Comparison of ENCODE assay signal across 3 cellular contexts in genomic region chr10:34413920-34414319, GRCh38.
TF ChIP-seq lines count a peak whose summit lies in the region.

No MANE protein-coding gene starts in this region.

TF ChIP-seq in A549, 52 proteins besides CTCF, POLR2A, EP300 and RAD21 (continued from another document):
- TF ChIP-seq HMGXB4 (CRISPR knock-in tag; IDR thresholded peaks at IDR 0.05; ENCODE audit: borderline replicate concordance) (no peak), CHD4 (IDR thresholded peaks at IDR 0.05; ENCODE audit: borderline replicate concordance) (0 out of 2 replicates have a peak, but pooled peaks have one; percentile 26), CBX8 (IDR thresholded peaks at IDR 0.05) (no peak)
TF ChIP-seq in A549: peak in this region for 3.

TF ChIP-seq in GM23338, 12 proteins besides CTCF, POLR2A, EP300 and RAD21 (continued from another document):
- TF ChIP-seq, protein P1, sequence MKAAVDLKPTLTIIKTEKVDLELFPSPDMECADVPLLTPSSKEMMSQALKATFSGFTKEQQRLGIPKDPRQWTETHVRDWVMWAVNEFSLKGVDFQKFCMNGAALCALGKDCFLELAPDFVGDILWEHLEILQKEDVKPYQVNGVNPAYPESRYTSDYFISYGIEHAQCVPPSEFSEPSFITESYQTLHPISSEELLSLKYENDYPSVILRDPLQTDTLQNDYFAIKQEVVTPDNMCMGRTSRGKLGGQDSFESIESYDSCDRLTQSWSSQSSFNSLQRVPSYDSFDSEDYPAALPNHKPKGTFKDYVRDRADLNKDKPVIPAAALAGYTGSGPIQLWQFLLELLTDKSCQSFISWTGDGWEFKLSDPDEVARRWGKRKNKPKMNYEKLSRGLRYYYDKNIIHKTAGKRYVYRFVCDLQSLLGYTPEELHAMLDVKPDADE (IDR thresholded peaks at IDR 0.05): no peak
- no peak for TF ChIP-seq ZNF462 (CRISPR knock-in tag; IDR thresholded peaks at IDR 0.05)
TF ChIP-seq in GM23338: peak in this region for 0.

TF ChIP-seq in GM12878, 131 proteins besides CTCF, POLR2A, EP300 and RAD21:
- TF ChIP-seq, protein P2, sequence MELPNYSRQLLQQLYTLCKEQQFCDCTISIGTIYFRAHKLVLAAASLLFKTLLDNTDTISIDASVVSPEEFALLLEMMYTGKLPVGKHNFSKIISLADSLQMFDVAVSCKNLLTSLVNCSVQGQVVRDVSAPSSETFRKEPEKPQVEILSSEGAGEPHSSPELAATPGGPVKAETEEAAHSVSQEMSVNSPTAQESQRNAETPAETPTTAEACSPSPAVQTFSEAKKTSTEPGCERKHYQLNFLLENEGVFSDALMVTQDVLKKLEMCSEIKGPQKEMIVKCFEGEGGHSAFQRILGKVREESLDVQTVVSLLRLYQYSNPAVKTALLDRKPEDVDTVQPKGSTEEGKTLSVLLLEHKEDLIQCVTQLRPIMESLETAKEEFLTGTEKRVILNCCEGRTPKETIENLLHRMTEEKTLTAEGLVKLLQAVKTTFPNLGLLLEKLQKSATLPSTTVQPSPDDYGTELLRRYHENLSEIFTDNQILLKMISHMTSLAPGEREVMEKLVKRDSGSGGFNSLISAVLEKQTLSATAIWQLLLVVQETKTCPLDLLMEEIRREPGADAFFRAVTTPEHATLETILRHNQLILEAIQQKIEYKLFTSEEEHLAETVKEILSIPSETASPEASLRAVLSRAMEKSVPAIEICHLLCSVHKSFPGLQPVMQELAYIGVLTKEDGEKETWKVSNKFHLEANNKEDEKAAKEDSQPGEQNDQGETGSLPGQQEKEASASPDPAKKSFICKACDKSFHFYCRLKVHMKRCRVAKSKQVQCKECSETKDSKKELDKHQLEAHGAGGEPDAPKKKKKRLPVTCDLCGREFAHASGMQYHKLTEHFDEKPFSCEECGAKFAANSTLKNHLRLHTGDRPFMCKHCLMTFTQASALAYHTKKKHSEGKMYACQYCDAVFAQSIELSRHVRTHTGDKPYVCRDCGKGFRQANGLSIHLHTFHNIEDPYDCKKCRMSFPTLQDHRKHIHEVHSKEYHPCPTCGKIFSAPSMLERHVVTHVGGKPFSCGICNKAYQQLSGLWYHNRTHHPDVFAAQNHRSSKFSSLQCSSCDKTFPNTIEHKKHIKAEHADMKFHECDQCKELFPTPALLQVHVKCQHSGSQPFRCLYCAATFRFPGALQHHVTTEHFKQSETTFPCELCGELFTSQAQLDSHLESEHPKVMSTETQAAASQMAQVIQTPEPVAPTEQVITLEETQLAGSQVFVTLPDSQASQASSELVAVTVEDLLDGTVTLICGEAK (IDR thresholded peaks at IDR 0.05; ENCODE audit: borderline replicate concordance): no peak
- peak in 1 of 2 experiments; percentile 38; a peak in 1 of 4 replicates for TF ChIP-seq BHLHE40 (IDR thresholded peaks at IDR 0.05; ENCODE audit: borderline replicate concordance in 1 of 2, low read depth in 2 of 2, low read length in 1 of 2)
- TF ChIP-seq, protein P3, sequence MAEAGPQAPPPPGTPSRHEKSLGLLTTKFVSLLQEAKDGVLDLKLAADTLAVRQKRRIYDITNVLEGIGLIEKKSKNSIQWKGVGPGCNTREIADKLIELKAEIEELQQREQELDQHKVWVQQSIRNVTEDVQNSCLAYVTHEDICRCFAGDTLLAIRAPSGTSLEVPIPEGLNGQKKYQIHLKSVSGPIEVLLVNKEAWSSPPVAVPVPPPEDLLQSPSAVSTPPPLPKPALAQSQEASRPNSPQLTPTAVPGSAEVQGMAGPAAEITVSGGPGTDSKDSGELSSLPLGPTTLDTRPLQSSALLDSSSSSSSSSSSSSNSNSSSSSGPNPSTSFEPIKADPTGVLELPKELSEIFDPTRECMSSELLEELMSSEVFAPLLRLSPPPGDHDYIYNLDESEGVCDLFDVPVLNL (IDR thresholded peaks at IDR 0.05; ENCODE audit: low read depth, low read length): no peak
- 0 out of 2 replicates have a peak, but pooled peaks have one; percentile 15 for TF ChIP-seq NR2F1 (conservative IDR thresholded peaks at IDR 0.05)
